ENCODE assay signal across 12 cellular contexts in genomic region chr20:32829291-32830005, GRCh38. TPM values are rescaled to one million over a fixed set of nuclear protein-coding genes. Genes with fewer than 3 reads are reported as not detected.
DNase-seq lines count a peak whose midpoint lies in the region; ATAC-seq and TF ChIP-seq lines count a peak whose summit lies in the region.
"Had no signal": no experiment of that assay in that cellular context is flagged by ENCODE, and none has a peak within 500 bp of the region (broad histone marks: within the 10 kb centered on the region; RNA-seq: fewer than 3 reads in every experiment).

No MANE protein-coding gene starts in this region.

- peaks cover 6% of the 10 kb centered on the region for H3K9me3 ChIP-seq in endodermal cell (ENCODE audit: control insufficient read depth, low read length)
- H3K9me3 ChIP-seq: ovary had no signal

- H3K4me1 ChIP-seq in endodermal cell (ENCODE audit: control insufficient read depth, insufficient read depth, low read length) = no peaks in the 10 kb centered on the region

- H3K27ac Mint-ChIP-seq in stimulated activated naive CD8-positive, alpha-beta T cell treated with anti-CD3 and anti-CD28 coated beads, Interleukin-15, Interleukin-2, amounts not matched to agents 100 ng/mL and 50 ng/mL, for 24 hours = peak overlapping the region; percentile 23
- H3K27ac Mint-ChIP-seq in stimulated activated naive CD8-positive, alpha-beta T cell treated with anti-CD3 and anti-CD28 coated beads, Interleukin-15, amount 100 ng/mL, for 72 hours = peak overlapping the region in 1 of 2 donors; percentile 67
- H3K27ac Mint-ChIP-seq in endodermal cell = peak overlapping the region; percentile 56
- peak overlapping the region; percentile 86 for H3K27ac Mint-ChIP-seq in progenitor cell of endocrine pancreas

- H3K4me1 Mint-ChIP-seq in stimulated activated naive CD8-positive, alpha-beta T cell treated with anti-CD3 and anti-CD28 coated beads, Interleukin-15, Interleukin-2, amounts not matched to agents 100 ng/mL and 50 ng/mL, for 24 hours (ENCODE audit: low read depth) = peaks cover 69% of the 10 kb centered on the region
- H3K4me1 Mint-ChIP-seq in stimulated activated naive CD8-positive, alpha-beta T cell treated with anti-CD3 and anti-CD28 coated beads, Interleukin-15, amount 100 ng/mL, for 72 hours = peaks cover 58% of the 10 kb centered on the region
- peaks cover 10% of the 10 kb centered on the region for H3K4me1 Mint-ChIP-seq in endodermal cell
- peaks cover 22% of the 10 kb centered on the region for H3K4me1 Mint-ChIP-seq in progenitor cell of endocrine pancreas (ENCODE audit: low read depth)

- 92 to 95% methylated on average over 3 of the region's 3 CpGs for WGBS in endodermal cell (ENCODE audit: insufficient coverage in 1 of 2, insufficient read length in 1 of 2), 2 experiments

- no peaks in the 10 kb centered on the region for H3K27me3 ChIP-seq in endodermal cell (ENCODE audit: control insufficient read depth, insufficient read depth, low read length, poor library complexity, severe bottlenecking)
- H3K27me3 ChIP-seq: ovary had no signal

- no peak for ATAC-seq in stimulated activated naive CD8-positive, alpha-beta T cell treated with anti-CD3 and anti-CD28 coated beads, Interleukin-15, amount 100 ng/mL, for 72 hours
- no peak for ATAC-seq in esophagus mucosa

- no peak for DNase-seq in stimulated activated naive CD8-positive, alpha-beta T cell treated with anti-CD3 and anti-CD28 coated beads, Interleukin-15, amount 100 ng/mL, for 72 hours
- DNase-seq in endodermal cell (no peak), progenitor cell of endocrine pancreas (ENCODE audit: low spot score, unreplicated experiment) (no peak), COLO668 (lab: John Stamatoyannopoulos, UW; ENCODE audit: unreplicated experiment) (no peak), NCI-H1930 (lab: John Stamatoyannopoulos, UW) (no peak), iPS-NIHi7 (ENCODE audit: extremely low spot score) (no peak)
- DNase-seq: activated CD4-positive, alpha-beta T cell treated with anti-CD3 and anti-CD28 coated beads, Interleukin-2, amount 50 U/mL, for 4 hours; islet precursor cell; ovary had no signal

- H3K9me3 Mint-ChIP-seq in stimulated activated naive CD8-positive, alpha-beta T cell treated with anti-CD3 and anti-CD28 coated beads, Interleukin-15, Interleukin-2, amounts not matched to agents 100 ng/mL and 50 ng/mL, for 24 hours = no peaks in the 10 kb centered on the region
- H3K9me3 Mint-ChIP-seq in stimulated activated naive CD8-positive, alpha-beta T cell treated with anti-CD3 and anti-CD28 coated beads, Interleukin-15, amount 100 ng/mL, for 72 hours = no peaks in the 10 kb centered on the region
- H3K9me3 Mint-ChIP-seq in endodermal cell = no peaks in the 10 kb centered on the region
- H3K9me3 Mint-ChIP-seq in progenitor cell of endocrine pancreas (ENCODE audit: low read depth) = no peaks in the 10 kb centered on the region

- peaks cover 78% of the 10 kb centered on the region for H3K36me3 Mint-ChIP-seq in stimulated activated naive CD8-positive, alpha-beta T cell treated with anti-CD3 and anti-CD28 coated beads, Interleukin-15, Interleukin-2, amounts not matched to agents 100 ng/mL and 50 ng/mL, for 24 hours (ENCODE audit: low read depth)
- peaks cover 80% of the 10 kb centered on the region for H3K36me3 Mint-ChIP-seq in endodermal cell (ENCODE audit: low read depth)
- peaks cover 40% of the 10 kb centered on the region for H3K36me3 Mint-ChIP-seq in progenitor cell of endocrine pancreas (ENCODE audit: insufficient read depth)

- peak overlapping the region; percentile 27 for H3K27ac ChIP-seq in endodermal cell (ENCODE audit: low read depth, low read length)
- H3K27ac ChIP-seq: ovary had no signal

- H3K27me3 Mint-ChIP-seq in stimulated activated naive CD8-positive, alpha-beta T cell treated with anti-CD3 and anti-CD28 coated beads, Interleukin-15, Interleukin-2, amounts not matched to agents 100 ng/mL and 50 ng/mL, for 24 hours = no peaks in the 10 kb centered on the region
- no peaks in the 10 kb centered on the region for H3K27me3 Mint-ChIP-seq in stimulated activated naive CD8-positive, alpha-beta T cell treated with anti-CD3 and anti-CD28 coated beads, Interleukin-15, amount 100 ng/mL, for 72 hours
- no peaks in the 10 kb centered on the region for H3K27me3 Mint-ChIP-seq in endodermal cell (ENCODE audit: insufficient read depth)
- no peaks in the 10 kb centered on the region for H3K27me3 Mint-ChIP-seq in progenitor cell of endocrine pancreas

- peaks cover 76% of the 10 kb centered on the region for H3K36me3 ChIP-seq in endodermal cell (ENCODE audit: control insufficient read depth, insufficient read depth, low read length)
- H3K36me3 ChIP-seq: ovary had no signal

- no peak overlapping the region for H3K9ac ChIP-seq in endodermal cell (ENCODE audit: extremely low read depth, low read length, poor library complexity, severe bottlenecking)

- no peak overlapping the region for H3K4me3 Mint-ChIP-seq in stimulated activated naive CD8-positive, alpha-beta T cell treated with anti-CD3 and anti-CD28 coated beads, Interleukin-15, Interleukin-2, amounts not matched to agents 100 ng/mL and 50 ng/mL, for 24 hours
- H3K4me3 Mint-ChIP-seq in stimulated activated naive CD8-positive, alpha-beta T cell treated with anti-CD3 and anti-CD28 coated beads, Interleukin-15, amount 100 ng/mL, for 72 hours = no peak overlapping the region
- H3K4me3 Mint-ChIP-seq in endodermal cell = no peak overlapping the region
- no peak overlapping the region for H3K4me3 Mint-ChIP-seq in progenitor cell of endocrine pancreas (ENCODE audit: low read depth)

- H3K4me3 ChIP-seq in endodermal cell (ENCODE audit: low read length) = no peak overlapping the region
- H3K4me3 ChIP-seq: ovary had no signal

- TF ChIP-seq CTCF in endodermal cell (conservative IDR thresholded peaks at IDR 0.05) (no peak), progenitor cell of endocrine pancreas (IDR thresholded peaks at IDR 0.05; ENCODE audit: unreplicated experiment) (no peak)

RNA-seq across cellular contexts. Expression of gene MAPRE1, which starts 9.7 kb away (rescaled TPM):
- 100 to 1,000 TPM; 180 to 265 TPM for total RNA-seq in endodermal cell
- 153 TPM for polyA plus RNA-seq in endodermal cell (2013, experiment 1 of 2)
- polyA plus RNA-seq in endodermal cell (2013, experiment 2 of 2) = 143 TPM
- 171 and 177 TPM in 2 replicates for total RNA-seq in progenitor cell of endocrine pancreas
- 49.2 TPM for total RNA-seq in esophagus mucosa

RNA-seq across cellular contexts. Expression of gene EFCAB8, which starts 29.3 kb away (rescaled TPM):
- total RNA-seq in endodermal cell (1 to 10 TPM in 1 of 2 donors, under 1 TPM in 1; 0.44 to 1.0 TPM), progenitor cell of endocrine pancreas (0.29 and 0.91 TPM in 2 replicates), esophagus mucosa (0.48 TPM)
- 0.11 TPM for polyA plus RNA-seq in endodermal cell (2013, experiment 1 of 2)
- polyA plus RNA-seq in endodermal cell (2013, experiment 2 of 2) = 0.17 TPM
- total RNA-seq: epithelial cell of proximal tubule had no signal
- polyA plus RNA-seq: ovary had no signal
